In genomic region chr13:65472336-65472735, GRCh38 we compare ENCODE assay signal across 16 cellular contexts.
"Had no signal": no experiment of that assay in that cellular context is flagged by ENCODE, and none has a peak within 500 bp of the region (broad histone marks: within the 10 kb centered on the region; RNA-seq: fewer than 3 reads in every experiment).

No MANE protein-coding gene starts in this region.

- H3K4me3 ChIP-seq: breast epithelium, mucosa of descending colon, right atrium auricular region, skin epidermis, stomach, thoracic aorta had no signal

- H3K9me3 ChIP-seq: breast epithelium, right atrium auricular region, stomach, thoracic aorta had no signal

- H3K27me3 ChIP-seq: breast epithelium, right atrium auricular region, stomach had no signal

- H3K36me3 ChIP-seq: breast epithelium, right atrium auricular region, stomach, thoracic aorta had no signal

- DNase-seq: activated CD4-positive, alpha-beta T cell treated with anti-CD3 and anti-CD28 coated beads, Interleukin-2, amount 50 U/mL, for 48 hours; activated CD4-positive, CD25-positive, alpha-beta regulatory T cell treated with anti-CD3 and anti-CD28 coated beads, Interleukin-2, amount 50 U/mL, for 72 hours; activated CD8-positive, alpha-beta memory T cell treated with anti-CD3 and anti-CD28 coated beads, Interleukin-2, amount 10 ng/mL, durations not matched to agents 7 days and 5 days; activated effector memory CD4-positive, alpha-beta T cell treated with Interleukin-2 at 50 U/mL for 16 hours; activated T-cell treated with anti-CD3 and anti-CD28 coated beads, Interleukin-2, amount 50 U/mL, for 24 hours; immature natural killer cell; left cardiac atrium; mucosa of descending colon; naive thymus-derived CD8-positive, alpha-beta T cell; stimulated activated CD4-positive, alpha-beta T cell treated with anti-CD3 and anti-CD28 coated beads, Interleukin-4, amount 100 ng/mL, for 4 hours; stomach had no signal

- H3K4me1 ChIP-seq: breast epithelium, right atrium auricular region had no signal

- H3K27ac ChIP-seq: breast epithelium, right atrium auricular region, skin epidermis, stomach, thoracic aorta had no signal

- ATAC-seq: activated CD8-positive, alpha-beta memory T cell treated with anti-CD3 and anti-CD28 coated beads, Interleukin-2, amount 10 ng/mL, durations not matched to agents 7 days and 5 days; esophagus mucosa; left cardiac atrium; mucosa of descending colon; naive thymus-derived CD8-positive, alpha-beta T cell had no signal
